In genomic region chr20:47356220-47356525, GRCh38 we compare ENCODE assay signal across 8 cellular contexts. TPM values are rescaled to one million over a fixed set of nuclear protein-coding genes. Genes with fewer than 3 reads are reported as not detected.
A peak's percentile ranks its signal among the peaks of the same experiment; 100 is the strongest.
DNase-seq lines count a peak whose midpoint lies in the region; TF ChIP-seq lines count a peak whose summit lies in the region.

No MANE protein-coding gene starts in this region.

- H3K27me3 Mint-ChIP-seq in activated T-helper 1 cell treated with anti-CD3 and anti-CD28 coated beads, Interleukin-12 subunit alpha, Interleukin-12 subunit beta, Interleukin-2, Interleukin-4 antibody, amounts not matched to agents 30 ng/mL and 10 ng/mL and 1 ng/mL, durations not matched to agents 14 hours and 24 hours and 36 hours (ENCODE audit: insufficient read depth) = no peaks in the 10 kb centered on the region
- H3K27me3 Mint-ChIP-seq in immature natural killer cell (ENCODE audit: low read depth in 3 of 3) = peaks cover 3 to 8% (median 5%) of the 10 kb centered on the region in 3 donors

- H3K27ac ChIP-seq in stomach = peak overlapping the region; percentile 95 to 100 (median 99)

- no peaks in the 10 kb centered on the region for H3K4me1 Mint-ChIP-seq in activated T-helper 1 cell treated with anti-CD3 and anti-CD28 coated beads, Interleukin-12 subunit alpha, Interleukin-12 subunit beta, Interleukin-2, Interleukin-4 antibody, amounts not matched to agents 30 ng/mL and 10 ng/mL and 1 ng/mL, durations not matched to agents 14 hours and 24 hours and 36 hours (ENCODE audit: low read depth)
- peaks cover 11 to 35% of the 10 kb centered on the region in 2 donors for H3K4me1 Mint-ChIP-seq in immature natural killer cell

- H3K27me3 ChIP-seq in stomach = no peaks in the 10 kb centered on the region

- DNase-seq in NCI-H146 (lab: John Stamatoyannopoulos, UW) = peak; percentile 59
- DNase-seq in NCI-H146 treated with DMSO at 0.1 percent for 48 hours (lab: John Stamatoyannopoulos, UW; ENCODE audit: unreplicated experiment) = no peak
- no peak for DNase-seq in activated T-helper 1 cell treated with anti-CD3 and anti-CD28 coated beads, Interleukin-12 subunit alpha, Interleukin-12 subunit beta, Interleukin-2, Interleukin-4 antibody, amounts not matched to agents 30 ng/mL and 10 ng/mL and 1 ng/mL, durations not matched to agents 14 hours and 24 hours and 36 hours (ENCODE audit: low spot score)
- no peak for DNase-seq in immature natural killer cell
- no peak for DNase-seq in stomach
- no peak for DNase-seq in NCI-H345 (lab: John Stamatoyannopoulos, UW)
- no peak for DNase-seq in NK-92 treated with Interleukin-12 subunit alpha and Interleukin-12 subunit beta, amount 100 ng/mL, for 24 hours (lab: John Stamatoyannopoulos, UW)
- no peak for DNase-seq in KBM-7

- TF ChIP-seq POLR2A in stomach (IDR thresholded peaks at IDR 0.05) = no peak

- H3K4me3 Mint-ChIP-seq in activated T-helper 1 cell treated with anti-CD3 and anti-CD28 coated beads, Interleukin-12 subunit alpha, Interleukin-12 subunit beta, Interleukin-2, Interleukin-4 antibody, amounts not matched to agents 30 ng/mL and 10 ng/mL and 1 ng/mL, durations not matched to agents 14 hours and 24 hours and 36 hours = peak overlapping the region; percentile 92
- H3K4me3 Mint-ChIP-seq in immature natural killer cell = peak overlapping the region in 4 of 5 donors; percentile 82 to 94 (median 90)

- H3K27ac Mint-ChIP-seq in activated T-helper 1 cell treated with anti-CD3 and anti-CD28 coated beads, Interleukin-12 subunit alpha, Interleukin-12 subunit beta, Interleukin-2, Interleukin-4 antibody, amounts not matched to agents 30 ng/mL and 10 ng/mL and 1 ng/mL, durations not matched to agents 14 hours and 24 hours and 36 hours = peak overlapping the region; percentile 99
- H3K27ac Mint-ChIP-seq in immature natural killer cell = peak overlapping the region in 4 of 6 donors; percentile 97 to 100 (median 98)

- intact Hi-C loops in activated T-helper 1 cell treated with anti-CD3 and anti-CD28 coated beads, Interleukin-12 subunit alpha, Interleukin-12 subunit beta, Interleukin-2, Interleukin-4 antibody, amounts not matched to agents 30 ng/mL and 10 ng/mL and 1 ng/mL, durations not matched to agents 14 hours and 24 hours and 36 hours (cut with micrococcal nuclease) = loop anchor here (1.0 to 2.0 kb wide), 6 partner anchors 39 to 667 kb away; partner anchors contain the start of gene TP53RK
- intact Hi-C loops in stomach (cut with DNase I; ENCODE audit: low total_unique reads) = no loop called here

- H3K36me3 Mint-ChIP-seq in activated T-helper 1 cell treated with anti-CD3 and anti-CD28 coated beads, Interleukin-12 subunit alpha, Interleukin-12 subunit beta, Interleukin-2, Interleukin-4 antibody, amounts not matched to agents 30 ng/mL and 10 ng/mL and 1 ng/mL, durations not matched to agents 14 hours and 24 hours and 36 hours (ENCODE audit: low read depth) = peaks cover 20% of the 10 kb centered on the region
- peaks cover 0 to 3% (median 0%) of the 10 kb centered on the region in 3 donors for H3K36me3 Mint-ChIP-seq in immature natural killer cell

- no peaks in the 10 kb centered on the region for H3K9me3 Mint-ChIP-seq in activated T-helper 1 cell treated with anti-CD3 and anti-CD28 coated beads, Interleukin-12 subunit alpha, Interleukin-12 subunit beta, Interleukin-2, Interleukin-4 antibody, amounts not matched to agents 30 ng/mL and 10 ng/mL and 1 ng/mL, durations not matched to agents 14 hours and 24 hours and 36 hours
- no peaks in the 10 kb centered on the region for H3K9me3 Mint-ChIP-seq in immature natural killer cell

- peaks cover 93 to 100% (median 100%) of the 10 kb centered on the region in 4 donors for H3K4me1 ChIP-seq in stomach

- no peaks in the 10 kb centered on the region for H3K36me3 ChIP-seq in stomach

- no peak for TF ChIP-seq EP300 in stomach (IDR thresholded peaks at IDR 0.05)

- no peak for TF ChIP-seq CTCF in stomach (IDR thresholded peaks at IDR 0.05)

- peak overlapping the region; percentile 14 to 34 (median 24) for H3K4me3 ChIP-seq in stomach

- H3K9me3 ChIP-seq in stomach = no peaks in the 10 kb centered on the region

- in situ Hi-C loops in KBM-7 (cut with MboI; ENCODE audit: low pct_unique_long_range_greater_than_20kb, low sequenced_read_pairs) = no loop called here

RNA-seq across cellular contexts. Expression of gene ZMYND8, which starts 0.3 kb away (rescaled TPM):
- total RNA-seq in activated T-helper 1 cell treated with anti-CD3 and anti-CD28 coated beads, Interleukin-12 subunit alpha, Interleukin-12 subunit beta, Interleukin-2, Interleukin-4 antibody, amounts not matched to agents 30 ng/mL and 10 ng/mL and 1 ng/mL, durations not matched to agents 14 hours and 24 hours and 36 hours = 42.6 and 43.3 TPM in 2 replicates
- polyA plus RNA-seq in immature natural killer cell (10 to 100 TPM in 1 of 3 donors, 1 to 10 TPM in 2; 3.4 to 16.9 (median 5.1) TPM), stomach (10 to 100 TPM in 2 of 3 donors, 1 to 10 TPM in 1; 9.2 to 13.6 (median 12.7) TPM)
- total RNA-seq in stomach = 10 to 100 TPM; 25.9 to 82.6 (median 54.3) TPM
